10 cellular contexts compared by ENCODE assay signal in genomic region chr6:1535295-1535694, GRCh38.
A peak's percentile ranks its signal among the peaks of the same experiment; 100 is the strongest.
DNase-seq lines count a peak whose midpoint lies in the region; ATAC-seq and TF ChIP-seq lines count a peak whose summit lies in the region.
"Had no signal": no experiment of that assay in that cellular context is flagged by ENCODE, and none has a peak within 500 bp of the region (broad histone marks: within the 10 kb centered on the region; RNA-seq: fewer than 3 reads in every experiment).

No MANE protein-coding gene starts in this region.

- peak; percentile 37 for DNase-seq in activated naive CD4-positive, alpha-beta T cell treated with Interleukin-2 at 50 U/mL for 16 hours
- no peak for DNase-seq in activated naive CD4-positive, alpha-beta T cell treated with anti-CD3 and anti-CD28 coated beads, Interleukin-2, amount 50 U/mL, for 16 hours
- peak; percentile 24 to 40 for DNase-seq in activated CD4-positive, alpha-beta T cell treated with anti-CD3 and anti-CD28 coated beads, Interleukin-2, amount 50 U/mL, for 48 hours
- DNase-seq in effector memory CD8-positive, alpha-beta T cell, result no peak
- DNase-seq in stimulated activated effector memory CD8-positive, alpha-beta T cell treated with anti-CD3 and anti-CD28 coated beads, Interleukin-12 subunit alpha, Interleukin-12 subunit beta, amount 100 ng/mL, for 72 hours (ENCODE audit: low spot score in 2 of 2), result no peak
- DNase-seq in amygdala (lab: John Stamatoyannopoulos, UW) (no peak), HuH-7 (ENCODE audit: low spot score) (no peak), Calu3 (no peak)
- DNase-seq: lower lobe of right lung had no signal

- peak; percentile 92 for ATAC-seq in effector memory CD8-positive, alpha-beta T cell (replicated peaks)
- peak; percentile 94 for ATAC-seq in stimulated activated effector memory CD8-positive, alpha-beta T cell treated with anti-CD3 and anti-CD28 coated beads, Interleukin-12 subunit alpha, Interleukin-12 subunit beta, amount 100 ng/mL, for 72 hours
- ATAC-seq: lower lobe of right lung had no signal

- H3K9me3 Mint-ChIP-seq in effector memory CD8-positive, alpha-beta T cell, result no peaks in the 10 kb centered on the region
- H3K9me3 Mint-ChIP-seq in stimulated activated effector memory CD8-positive, alpha-beta T cell treated with anti-CD3 and anti-CD28 coated beads, Interleukin-12 subunit alpha, Interleukin-12 subunit beta, amount 100 ng/mL, for 72 hours, result no peaks in the 10 kb centered on the region
- no peaks in the 10 kb centered on the region for H3K9me3 Mint-ChIP-seq in Calu3 (ENCODE audit: low read depth, unreplicated experiment)

- BruUV-seq in Calu3 (replicated peaks; lab: Mats Ljungman, UMichigan), result no TSS peak

- H3K4me3 Mint-ChIP-seq in effector memory CD8-positive, alpha-beta T cell, result peak overlapping the region in 1 of 2 donors; percentile 58
- H3K4me3 Mint-ChIP-seq in stimulated activated effector memory CD8-positive, alpha-beta T cell treated with anti-CD3 and anti-CD28 coated beads, Interleukin-12 subunit alpha, Interleukin-12 subunit beta, amount 100 ng/mL, for 72 hours, result no peak overlapping the region
- no peak overlapping the region for H3K4me3 Mint-ChIP-seq in Calu3 (ENCODE audit: low read depth, unreplicated experiment)
- H3K4me3 Mint-ChIP-seq: brain had no signal

- H3K27ac Mint-ChIP-seq in effector memory CD8-positive, alpha-beta T cell, result peak overlapping the region in 1 of 2 donors; percentile 19
- H3K27ac Mint-ChIP-seq in stimulated activated effector memory CD8-positive, alpha-beta T cell treated with anti-CD3 and anti-CD28 coated beads, Interleukin-12 subunit alpha, Interleukin-12 subunit beta, amount 100 ng/mL, for 72 hours, result no peak overlapping the region
- no peak overlapping the region for H3K27ac Mint-ChIP-seq in Calu3 (ENCODE audit: unreplicated experiment)
- H3K27ac Mint-ChIP-seq: brain had no signal

- H3K27me3 Mint-ChIP-seq in effector memory CD8-positive, alpha-beta T cell, result no peaks in the 10 kb centered on the region
- no peaks in the 10 kb centered on the region for H3K27me3 Mint-ChIP-seq in Calu3 (ENCODE audit: unreplicated experiment)
- H3K27me3 Mint-ChIP-seq: brain had no signal

- intact Hi-C loops in Calu3 (cut with micrococcal nuclease; ENCODE audit: unreplicated experiment), result no loop called here

- TF ChIP-seq CTCF in Calu3 (IDR thresholded peaks at IDR 0.05; ENCODE audit: unreplicated experiment), result no peak

- CTCF ChIA-PET in Calu3 (lab: Charles Lee), result no interaction called here

- peaks cover 2% of the 10 kb centered on the region for H3K36me3 Mint-ChIP-seq in effector memory CD8-positive, alpha-beta T cell (ENCODE audit: insufficient read depth)
- H3K36me3 Mint-ChIP-seq in stimulated activated effector memory CD8-positive, alpha-beta T cell treated with anti-CD3 and anti-CD28 coated beads, Interleukin-12 subunit alpha, Interleukin-12 subunit beta, amount 100 ng/mL, for 72 hours, result no peaks in the 10 kb centered on the region
- no peaks in the 10 kb centered on the region for H3K36me3 Mint-ChIP-seq in Calu3 (ENCODE audit: insufficient read depth, unreplicated experiment)
- H3K36me3 Mint-ChIP-seq: brain had no signal

- H3K4me1 Mint-ChIP-seq in effector memory CD8-positive, alpha-beta T cell (ENCODE audit: low read depth in 2 of 2), result peaks cover 18 to 20% of the 10 kb centered on the region in 2 donors
- H3K4me1 Mint-ChIP-seq in stimulated activated effector memory CD8-positive, alpha-beta T cell treated with anti-CD3 and anti-CD28 coated beads, Interleukin-12 subunit alpha, Interleukin-12 subunit beta, amount 100 ng/mL, for 72 hours, result peaks cover 15% of the 10 kb centered on the region
- H3K4me1 Mint-ChIP-seq in Calu3 (ENCODE audit: low read depth, unreplicated experiment), result no peaks in the 10 kb centered on the region

Comparison
In these comparisons a context has a peak if more than half of its experiments do, and no peak if none do; other contexts are left out.
1. DNase-seq: peak in activated naive CD4-positive, alpha-beta T cell treated with Interleukin-2 at 50 U/mL for 16 hours (single experiment) and activated CD4-positive, alpha-beta T cell treated with anti-CD3 and anti-CD28 coated beads, Interleukin-2, amount 50 U/mL, for 48 hours (2 of 2); none in activated naive CD4-positive, alpha-beta T cell treated with anti-CD3 and anti-CD28 coated beads, Interleukin-2, amount 50 U/mL, for 16 hours (single experiment), effector memory CD8-positive, alpha-beta T cell (0 of 3), stimulated activated effector memory CD8-positive, alpha-beta T cell treated with anti-CD3 and anti-CD28 coated beads, Interleukin-12 subunit alpha, Interleukin-12 subunit beta, amount 100 ng/mL, for 72 hours (0 of 2), amygdala (0 of 56), HuH-7 (single experiment) and Calu3 (single experiment).